In genomic region chrX:110053453-110053852, GRCh38 we compare ENCODE assay signal across 11 cellular contexts.
"Had no signal": no experiment of that assay in that cellular context is flagged by ENCODE, and none has a peak within 500 bp of the region (broad histone marks: within the 10 kb centered on the region; RNA-seq: fewer than 3 reads in every experiment).

No MANE protein-coding gene starts in this region.

- DNase-seq: GM23248, GOT3, H7, H9, HCEC 1CT, HFFc6 had no signal

- ATAC-seq: GM23338, HCT116 had no signal

- H3K9me3 ChIP-seq: HAP-1 had no signal

- H3K4me2 ChIP-seq: GM23338 had no signal

- H3K4me3 ChIP-seq: GM23248, GM23338, HAP-1 had no signal

- FAIRE-seq: H1, H54 had no signal

- H3K27ac ChIP-seq: GM23248 had no signal

- H2AFZ ChIP-seq: GM23248, GM23338 had no signal
